In genomic region chr6:28141500-28142329, GRCh38 we compare ENCODE assay signal across 1 cellular context.
A peak's percentile ranks its signal among the peaks of the same experiment; 100 is the strongest.
TF ChIP-seq lines count a peak whose summit lies in the region.

Gene ZKSCAN8, plus strand, starts transcription at chr6:28141883. Its CDS starts 6,525 bp downstream, at chr6:28148408.

TF ChIP-seq in HEK293, 187 proteins besides CTCF, POLR2A, EP300 and RAD21 (continued from another document and continues in another):
- peak; percentile 80; the same call in 1 of the 2 replicates for TF ChIP-seq KLF8 (tag by site-specific recombination; IDR thresholded peaks at IDR 0.05)
- TF ChIP-seq ZNF624 (tag by site-specific recombination; IDR thresholded peaks at IDR 0.05), result no peak
- TF ChIP-seq ZNF302 (tag by site-specific recombination; IDR thresholded peaks at IDR 0.05; ENCODE audit: low read depth), result no peak
- TF ChIP-seq ZNF776 (tag by site-specific recombination; IDR thresholded peaks at IDR 0.05; ENCODE audit: borderline replicate concordance), result no peak
- peak; percentile 91 for TF ChIP-seq TRIM28 (IDR thresholded peaks at IDR 0.05; ENCODE audit: borderline replicate concordance, low read length)
- 0 out of 2 replicates have a peak, but pooled peaks have one; percentile 58 for TF ChIP-seq ZNF394 (tag by site-specific recombination; IDR thresholded peaks at IDR 0.05; ENCODE audit: borderline replicate concordance)
- TF ChIP-seq ZNF266 (tag by site-specific recombination; IDR thresholded peaks at IDR 0.05; ENCODE audit: low read depth), result no peak
- peak; percentile 82 for TF ChIP-seq ZBTB26 (tag by site-specific recombination; optimal IDR thresholded peaks at IDR 0.05)
- TF ChIP-seq OVOL3 (tag by site-specific recombination; IDR thresholded peaks at IDR 0.05), result peak; percentile 95
- TF ChIP-seq KLF1 (tag by site-specific recombination; IDR thresholded peaks at IDR 0.05), result peak; percentile 84
- TF ChIP-seq RBAK (tag by site-specific recombination; IDR thresholded peaks at IDR 0.05), result no peak
- TF ChIP-seq IKZF3 (tag by site-specific recombination; IDR thresholded peaks at IDR 0.05), result peak; percentile 72; the same call in 1 of the 2 replicates
- TF ChIP-seq ZNF280C (tag by site-specific recombination; IDR thresholded peaks at IDR 0.05), result no peak
- TF ChIP-seq ZNF580 (tag by site-specific recombination; IDR thresholded peaks at IDR 0.05), result peak; percentile 68; the same call in 1 of the 2 replicates
- TF ChIP-seq AEBP2 (tag by site-specific recombination; IDR thresholded peaks at IDR 0.05; ENCODE audit: borderline replicate concordance), result no peak
- TF ChIP-seq ZNF16 (tag by site-specific recombination; IDR thresholded peaks at IDR 0.05; ENCODE audit: low read depth), result 0 out of 2 replicates have a peak, but pooled peaks have one; percentile 17
- peak; percentile 22; the same call in 1 of the 2 replicates for TF ChIP-seq ZFP69B (tag by site-specific recombination; IDR thresholded peaks at IDR 0.05)
- 0 out of 2 replicates have a peak, but pooled peaks have one; percentile 30 for TF ChIP-seq INSM2 (tag by site-specific recombination; IDR thresholded peaks at IDR 0.05)
- no peak; the same call in 1 of the 2 replicates for TF ChIP-seq ZSCAN23 (tag by site-specific recombination; IDR thresholded peaks at IDR 0.05)
- no peak for TF ChIP-seq PRDM6 (tag by site-specific recombination; IDR thresholded peaks at IDR 0.05)
- no peak for TF ChIP-seq ZNF175 (tag by site-specific recombination; IDR thresholded peaks at IDR 0.05)
- no peak for TF ChIP-seq ZNF621 (tag by site-specific recombination; IDR thresholded peaks at IDR 0.05)
- TF ChIP-seq ZSCAN30 (tag by site-specific recombination; IDR thresholded peaks at IDR 0.05), result peak; percentile 68; the same call in 1 of the 2 replicates
- no peak for TF ChIP-seq ZNF645 (tag by site-specific recombination; IDR thresholded peaks at IDR 0.05)
- no peak for TF ChIP-seq ZNF416 (tag by site-specific recombination; IDR thresholded peaks at IDR 0.05)
- TF ChIP-seq ZNF169 (tag by site-specific recombination; IDR thresholded peaks at IDR 0.05), result no peak
- TF ChIP-seq ZNF341 (tag by site-specific recombination; IDR thresholded peaks at IDR 0.05; ENCODE audit: low read depth), result peak; percentile 90
- no peak for TF ChIP-seq ZNF530 (tag by site-specific recombination; IDR thresholded peaks at IDR 0.05; ENCODE audit: low read depth)
- no peak for TF ChIP-seq SETDB1 (IDR thresholded peaks at IDR 0.05; ENCODE audit: insufficient read length, low read length)
- TF ChIP-seq ZNF560 (tag by site-specific recombination; IDR thresholded peaks at IDR 0.05; ENCODE audit: borderline replicate concordance), result no peak
- no peak for TF ChIP-seq ZBTB1 (tag by site-specific recombination; IDR thresholded peaks at IDR 0.05)
- no peak for TF ChIP-seq ZFP3 (tag by site-specific recombination; IDR thresholded peaks at IDR 0.05; ENCODE audit: low read depth)
- peak; percentile 63 for TF ChIP-seq SP2 (tag by site-specific recombination; IDR thresholded peaks at IDR 0.05)
- no peak for TF ChIP-seq ZNF837 (tag by site-specific recombination; IDR thresholded peaks at IDR 0.05)
- TF ChIP-seq ZNF549 (tag by site-specific recombination; IDR thresholded peaks at IDR 0.05), result no peak
- TF ChIP-seq ZSCAN4 (tag by site-specific recombination; IDR thresholded peaks at IDR 0.05), result peak; percentile 20; the same call in 1 of the 2 replicates
- TF ChIP-seq ZNF426 (tag by site-specific recombination; IDR thresholded peaks at IDR 0.05), result no peak
- TF ChIP-seq ZNF292 (tag by site-specific recombination; IDR thresholded peaks at IDR 0.05; ENCODE audit: borderline replicate concordance, low read depth), result no peak
- TF ChIP-seq ZFP37 (tag by site-specific recombination; IDR thresholded peaks at IDR 0.05), result peak; percentile 97
- no peak; the same call in 1 of the 2 replicates for TF ChIP-seq PRDM4 (tag by site-specific recombination; IDR thresholded peaks at IDR 0.05)
- TF ChIP-seq ZBTB44 (tag by site-specific recombination; IDR thresholded peaks at IDR 0.05), result no peak
- TF ChIP-seq HOXC10 (CRISPR knock-in tag; IDR thresholded peaks at IDR 0.05), result no peak
- peak; percentile 76 for TF ChIP-seq SP7 (tag by site-specific recombination; IDR thresholded peaks at IDR 0.05)
- TF ChIP-seq ZNF626 (tag by site-specific recombination; IDR thresholded peaks at IDR 0.05), result no peak
- no peak; the same call in 1 of the 2 replicates for TF ChIP-seq ZNF654 (tag by site-specific recombination; IDR thresholded peaks at IDR 0.05; ENCODE audit: low read depth)
- no peak for TF ChIP-seq ZNF513 (tag by site-specific recombination; IDR thresholded peaks at IDR 0.05)
- no peak for TF ChIP-seq ZNF223 (tag by site-specific recombination; IDR thresholded peaks at IDR 0.05)
- peak; percentile 95 for TF ChIP-seq ZBTB17 (tag by site-specific recombination; IDR thresholded peaks at IDR 0.05)
- no peak for TF ChIP-seq ZNF677 (tag by site-specific recombination; IDR thresholded peaks at IDR 0.05)
- TF ChIP-seq BCL11A (tag by site-specific recombination; IDR thresholded peaks at IDR 0.05; ENCODE audit: low read depth), result peak; percentile 69; the same call in 1 of the 2 replicates
- no peak for TF ChIP-seq OSR2 (tag by site-specific recombination; IDR thresholded peaks at IDR 0.05)
